Comparison of ENCODE assay signal across 9 cellular contexts in the genomic region with DNA sequence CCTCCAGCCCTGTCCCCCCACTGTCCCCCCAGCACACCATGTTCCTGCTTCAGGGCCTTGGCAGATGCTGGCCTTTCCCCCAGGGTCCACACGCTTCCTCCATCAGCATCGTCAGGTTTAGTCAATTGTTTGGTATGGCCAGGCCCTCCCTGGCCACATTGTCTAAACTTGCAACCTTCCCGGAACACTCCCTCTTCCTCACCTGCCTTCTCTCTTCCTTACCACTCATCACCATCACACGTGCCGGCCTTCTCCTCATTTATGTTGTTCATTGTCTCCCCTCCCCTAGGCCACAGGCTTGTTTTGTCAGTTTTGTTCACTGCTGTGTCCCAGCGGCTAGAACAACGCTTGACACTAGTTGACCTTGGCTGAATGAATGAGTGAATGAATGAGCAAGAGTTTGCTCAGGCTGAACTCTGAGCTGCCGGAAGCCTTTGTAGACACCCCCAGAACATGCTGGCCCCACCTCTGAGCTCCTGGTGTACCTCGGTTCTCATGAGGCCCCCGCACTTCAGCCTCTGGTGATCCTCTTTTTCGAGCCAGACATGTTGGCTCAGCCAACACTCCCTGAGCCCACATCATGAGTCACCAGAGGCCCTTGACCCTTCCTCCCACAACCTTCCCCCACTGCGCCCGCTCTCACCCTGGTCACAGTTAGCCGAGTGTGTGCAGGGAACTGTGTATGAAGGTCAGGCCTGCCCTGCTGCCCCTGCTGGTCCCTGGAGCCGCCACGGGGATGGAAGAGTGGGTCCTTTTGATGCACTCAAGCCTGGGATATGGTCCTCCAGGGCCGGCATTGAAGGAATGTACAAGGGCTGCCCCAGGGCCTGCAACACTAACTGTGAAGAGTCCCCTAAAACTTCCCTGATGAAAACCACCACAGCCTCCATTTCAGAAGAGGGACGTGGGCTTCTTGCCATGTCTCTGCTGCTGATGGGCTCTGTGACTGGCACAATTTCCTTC. TPM values are rescaled to one million over a fixed set of nuclear protein-coding genes. Genes with fewer than 3 reads are reported as not detected.
DNase-seq lines count a peak whose midpoint lies in the region; ATAC-seq, FAIRE-seq and TF ChIP-seq lines count a peak whose summit lies in the region.
"Had no signal": no experiment of that assay in that cellular context is flagged by ENCODE, and none has a peak within 500 bp of the region (broad histone marks: within the 10 kb centered on the region; RNA-seq: fewer than 3 reads in every experiment).

No MANE protein-coding gene starts in this region.

- H3K9me2 ChIP-seq in MM.1S (replicated peaks; ENCODE audit: insufficient read depth, low read length) = no peaks in the 10 kb centered on the region

- no peak for TF ChIP-seq POLR2A in GM12891 (IDR thresholded peaks at IDR 0.05; ENCODE audit: low read depth, low read length)

- no peaks in the 10 kb centered on the region for H3K9me3 Mint-ChIP-seq in endodermal cell

- H3K27me3 Mint-ChIP-seq in endodermal cell (ENCODE audit: insufficient read depth) = peaks cover 54% of the 10 kb centered on the region

- no peak overlapping the region for H3K4me3 Mint-ChIP-seq in endodermal cell

- H3K4me3 ChIP-seq in endodermal cell (ENCODE audit: low read length) (no peak overlapping the region), mucosa of descending colon (no peak overlapping the region), BE2C (ENCODE audit: low read depth, low read length) (no peak overlapping the region), MM.1S (ENCODE audit: low read length) (no peak overlapping the region)

- no peak overlapping the region for H3K9ac ChIP-seq in endodermal cell (ENCODE audit: extremely low read depth, low read length, poor library complexity, severe bottlenecking)
- no peak overlapping the region for H3K9ac ChIP-seq in MM.1S (ENCODE audit: low read length)

- H3K4me2 ChIP-seq in MM.1S (ENCODE audit: low read depth, low read length) = no peak overlapping the region

- H3K4me1 Mint-ChIP-seq in endodermal cell = peaks cover 14% of the 10 kb centered on the region

- H3K27me3 ChIP-seq in endodermal cell (ENCODE audit: control insufficient read depth, insufficient read depth, low read length, poor library complexity, severe bottlenecking) (peaks cover 51% of the 10 kb centered on the region), BE2C (no peaks in the 10 kb centered on the region), MM.1S (replicated peaks; ENCODE audit: insufficient read depth, low read length) (no peaks in the 10 kb centered on the region)

- DNase-seq in A172 (ENCODE audit: low spot score) (peak; percentile 90), NCI-H226 (peak; percentile 84), endodermal cell (peak; percentile 36), mucosa of descending colon (no peak), GM12891 (ENCODE audit: insufficient read length, low spot score) (no peak), BE2C (no peak), MM.1S (no peak), middle frontal gyrus (ENCODE audit: extremely low spot score, low spot score) (no peak)

- 88 to 92% methylated on average over 7 to 17 of the region's 18 CpGs for WGBS in endodermal cell (ENCODE audit: insufficient coverage in 1 of 2, insufficient read length in 1 of 2), 2 experiments

- H3K27ac ChIP-seq in endodermal cell (ENCODE audit: low read depth, low read length) (no peak overlapping the region), MM.1S (ENCODE audit: low read length) (no peak overlapping the region)
- H3K27ac ChIP-seq: C4-2B had no signal

- H3K36me3 Mint-ChIP-seq in endodermal cell (ENCODE audit: low read depth) = no peaks in the 10 kb centered on the region

- intact Hi-C loops in mucosa of descending colon (cut with DNase I, micrococcal nuclease) = no loop called here

- no peak overlapping the region for H3K27ac Mint-ChIP-seq in endodermal cell

- H3K9me3 ChIP-seq in endodermal cell (ENCODE audit: control insufficient read depth, low read length) (peaks cover 7% of the 10 kb centered on the region), mucosa of descending colon (no peaks in the 10 kb centered on the region), BE2C (no peaks in the 10 kb centered on the region), MM.1S (replicated peaks; ENCODE audit: insufficient read depth, low read length) (no peaks in the 10 kb centered on the region)

- H2AFZ ChIP-seq in MM.1S (ENCODE audit: low read length) = no peak overlapping the region

- ATAC-seq in mucosa of descending colon = peak; percentile 44

- TF ChIP-seq CTCF in endodermal cell (conservative IDR thresholded peaks at IDR 0.05) (no peak), mucosa of descending colon (IDR thresholded peaks at IDR 0.05) (no peak), BE2C (IDR thresholded peaks at IDR 0.05; ENCODE audit: low read depth, low read length) (no peak), MM.1S (IDR thresholded peaks at IDR 0.05; ENCODE audit: low read length) (no peak)

- peaks cover 25% of the 10 kb centered on the region for H3F3A ChIP-seq in MM.1S (ENCODE audit: insufficient read depth, low read length)

- no peaks in the 10 kb centered on the region for H3K79me2 ChIP-seq in MM.1S (ENCODE audit: low read length)

- peaks cover 3% of the 10 kb centered on the region for H3K4me1 ChIP-seq in endodermal cell (ENCODE audit: control insufficient read depth, insufficient read depth, low read length)
- no peaks in the 10 kb centered on the region for H3K4me1 ChIP-seq in mucosa of descending colon (ENCODE audit: low read depth)
- peaks cover 16% of the 10 kb centered on the region for H3K4me1 ChIP-seq in BE2C
- H3K4me1 ChIP-seq in MM.1S (ENCODE audit: low read length) = peaks cover 37% of the 10 kb centered on the region

- no peak for FAIRE-seq in GM12891 (lab: Jason Lieb, UNC)

- H4K20me1 ChIP-seq in MM.1S (ENCODE audit: insufficient read depth, low read length) = no peaks in the 10 kb centered on the region

- H3K36me3 ChIP-seq in endodermal cell (ENCODE audit: control insufficient read depth, insufficient read depth, low read length) (no peaks in the 10 kb centered on the region), mucosa of descending colon (ENCODE audit: low read depth) (no peaks in the 10 kb centered on the region), BE2C (no peaks in the 10 kb centered on the region), MM.1S (replicated peaks; ENCODE audit: insufficient read depth, low read length) (no peaks in the 10 kb centered on the region)

TF ChIP-seq in GM12891, 5 proteins besides CTCF, POLR2A, EP300 and RAD21:
- TF ChIP-seq POLR2AphosphoS5 (IDR thresholded peaks at IDR 0.05; ENCODE audit: low read depth, low read length) (no peak), POU2F2 (IDR thresholded peaks at IDR 0.05; ENCODE audit: low read depth, low read length) (no peak), PAX5 (IDR thresholded peaks at IDR 0.05; ENCODE audit: insufficient read depth, low read length, severe bottlenecking) (no peak), SPI1 (IDR thresholded peaks at IDR 0.05; ENCODE audit: low read depth, low read length) (no peak), TAF1 (IDR thresholded peaks at IDR 0.05; ENCODE audit: low read depth, low read length) (no peak)

RNA-seq across cellular contexts. Expression of gene HS1BP3, which starts 57.5 kb away (rescaled TPM):
- 32.3 and 43.9 TPM in 2 replicates for total RNA-seq in A172 (2014; rRNA removed; shearing (Covaris generic))
- total RNA-seq in endodermal cell (10 to 100 TPM; 23.0 to 26.2 TPM), mucosa of descending colon (10 to 100 TPM; 28.8 to 47.0 (median 29.7) TPM)
- polyA plus RNA-seq in endodermal cell (2013, experiment 1 of 2) = 19.6 TPM
- 16.8 TPM for polyA plus RNA-seq in endodermal cell (2013, experiment 2 of 2)
- polyA plus RNA-seq in GM12891 (2012; ENCODE audit: low read depth, missing spikeins) = 6.6 TPM
- polyA plus RNA-seq in BE2C (2012; ENCODE audit: insufficient read depth, insufficient read length, low read depth) = 28.3 TPM

Comparison
In these comparisons a context has a peak if more than half of its experiments do, and no peak if none do; other contexts are left out.
1. DNase-seq: peak in A172 (single experiment), NCI-H226 (single experiment) and endodermal cell (single experiment); none in mucosa of descending colon (0 of 3), GM12891 (single experiment), BE2C (single experiment), MM.1S (single experiment) and middle frontal gyrus (single experiment).